ENCODE assay signal across 1 cellular context in genomic region chr15:63481105-63481810, GRCh38.
TF ChIP-seq lines count a peak whose summit lies in the region.

No MANE protein-coding gene starts in this region.

TF ChIP-seq in GM12878, 131 proteins besides CTCF, POLR2A, EP300 and RAD21 (continued from another document):
- TF ChIP-seq ZNF687 (IDR thresholded peaks at IDR 0.05): peak; percentile 59; the same call in 1 of the 2 replicates
- TF ChIP-seq EZH2 (IDR thresholded peaks at IDR 0.05; ENCODE audit: borderline replicate concordance, control insufficient read depth, low read depth, low read length): no peak
- peak; percentile 25; the same call in 1 of the 2 replicates for TF ChIP-seq PAX5 (IDR thresholded peaks at IDR 0.05; ENCODE audit: borderline replicate concordance, low read depth, low read length)
- TF ChIP-seq CREM (IDR thresholded peaks at IDR 0.05; ENCODE audit: low read depth): 0 out of 2 replicates have a peak, but pooled peaks have one; percentile 31
- no peak for TF ChIP-seq CEBPZ (IDR thresholded peaks at IDR 0.05; ENCODE audit: low read depth, low read length)
- no peak for TF ChIP-seq PML (IDR thresholded peaks at IDR 0.05; ENCODE audit: low read length)
- TF ChIP-seq IKZF1 (conservative IDR thresholded peaks at IDR 0.05): peak; percentile 62; the same call in 1 of the 2 replicates
- TF ChIP-seq RUNX3 (IDR thresholded peaks at IDR 0.05; ENCODE audit: low read length): peak; percentile 50; the same call in 1 of the 2 replicates
- TF ChIP-seq ZZZ3 (IDR thresholded peaks at IDR 0.05; ENCODE audit: control insufficient read depth, insufficient read length, low read depth): no peak
- no peak for TF ChIP-seq WRNIP1 (IDR thresholded peaks at IDR 0.05; ENCODE audit: borderline replicate concordance, low read depth, low read length)
- TF ChIP-seq RELA (IDR thresholded peaks at IDR 0.05; ENCODE audit: borderline replicate concordance, partially characterized antibody): no peak
- TF ChIP-seq DPF2 (IDR thresholded peaks at IDR 0.05): peak; percentile 44; the same call in 1 of the 2 replicates
- no peak for TF ChIP-seq RFX5 (IDR thresholded peaks at IDR 0.05; ENCODE audit: low read depth, low read length)
- TF ChIP-seq MEF2B (IDR thresholded peaks at IDR 0.05; ENCODE audit: partially characterized antibody, poor library complexity, severe bottlenecking): peak; percentile 12
- TF ChIP-seq TCF12 (IDR thresholded peaks at IDR 0.05; ENCODE audit: low read depth, low read length): peak; percentile 5; the same call in 1 of the 2 replicates
- peak; percentile 80 for TF ChIP-seq ZNF24 (IDR thresholded peaks at IDR 0.05)
- no peak for TF ChIP-seq RCOR1 (conservative IDR thresholded peaks at IDR 0.05; ENCODE audit: low read depth, low read length)
- peak; percentile 47; the same call in 1 of the 2 replicates for TF ChIP-seq BCL11A (IDR thresholded peaks at IDR 0.05; ENCODE audit: low read depth, low read length)
- peak; percentile 47 to 74 for TF ChIP-seq IKZF2 (IDR thresholded peaks at IDR 0.05)
- 0 out of 2 replicates have a peak, but pooled peaks have one; percentile 39 for TF ChIP-seq ZBED1 (IDR thresholded peaks at IDR 0.05; ENCODE audit: borderline replicate concordance)
- peak in 1 of 2 experiments; percentile 28; a peak in 1 of 4 replicates for TF ChIP-seq ETV6 (conservative IDR thresholded peaks at IDR 0.05 in 1 of 2, IDR thresholded peaks at IDR 0.05 in 1 of 2; ENCODE audit: borderline replicate concordance in 1 of 2, low read depth in 1 of 2)
- no peak for TF ChIP-seq POLR2AphosphoS2 (IDR thresholded peaks at IDR 0.05; ENCODE audit: low read depth, low read length)
- TF ChIP-seq USF1 (IDR thresholded peaks at IDR 0.05; ENCODE audit: borderline replicate concordance, extremely low read length, insufficient read depth, low read depth, low read length): no peak
- TF ChIP-seq JUNB (IDR thresholded peaks at IDR 0.05): peak; percentile 63
- no peak for TF ChIP-seq TBL1XR1 (IDR thresholded peaks at IDR 0.05; ENCODE audit: low read depth, low read length)
- TF ChIP-seq BCL3 (IDR thresholded peaks at IDR 0.05; ENCODE audit: borderline replicate concordance, insufficient read depth, low read depth, low read length, poor library complexity, severe bottlenecking): peak; percentile 71
- no peak for TF ChIP-seq BMI1 (IDR thresholded peaks at IDR 0.05; ENCODE audit: borderline replicate concordance)
- 0 out of 3 replicates have a peak, but pooled peaks of 1 of the 2 experiments have one; percentile 8 for TF ChIP-seq EGR1 (IDR thresholded peaks at IDR 0.05; ENCODE audit: borderline replicate concordance in 1 of 2, low read depth in 2 of 2, low read length in 2 of 2)
- TF ChIP-seq ASH2L (IDR thresholded peaks at IDR 0.05; ENCODE audit: borderline replicate concordance, low read depth): no peak
- TF ChIP-seq SIN3A (IDR thresholded peaks at IDR 0.05; ENCODE audit: low read depth, low read length): no peak
- TF ChIP-seq SREBF2 (IDR thresholded peaks at IDR 0.05; ENCODE audit: low read length): no peak
- no peak for TF ChIP-seq CREB1 (IDR thresholded peaks at IDR 0.05; ENCODE audit: low read depth)
- no peak for TF ChIP-seq PKNOX1 (IDR thresholded peaks at IDR 0.05)
- peak; percentile 47; the same call in 1 of the 2 replicates for TF ChIP-seq NR2F1 (conservative IDR thresholded peaks at IDR 0.05)
- TF ChIP-seq HDAC6 (IDR thresholded peaks at IDR 0.05; ENCODE audit: unreplicated experiment): no peak
TF ChIP-seq in GM12878: peak in this region for 21.
